Comparison of ENCODE assay signal across 23 cellular contexts in genomic region chr3:10815487-10815886, GRCh38. TPM values are rescaled to one million over a fixed set of nuclear protein-coding genes. Genes with fewer than 3 reads are reported as not detected.
DNase-seq lines count a peak whose midpoint lies in the region; ATAC-seq, FAIRE-seq and TF ChIP-seq lines count a peak whose summit lies in the region.
"Had no signal": no experiment of that assay in that cellular context is flagged by ENCODE, and none has a peak within 500 bp of the region (broad histone marks: within the 10 kb centered on the region; RNA-seq: fewer than 3 reads in every experiment).

No MANE protein-coding gene starts in this region.

- H4K5ac ChIP-seq in IMR-90 (ENCODE audit: low read depth, low read length): no peak overlapping the region

- no peak for FAIRE-seq in astrocyte (lab: Jason Lieb, UNC)
- FAIRE-seq: colon, GM19239, pancreas had no signal

- no peak overlapping the region for H2BK20ac ChIP-seq in IMR-90 (ENCODE audit: low read depth, low read length)

- no peak overlapping the region for H3K14ac ChIP-seq in IMR-90 (replicated peaks; ENCODE audit: low read depth, low read length)

- no peak overlapping the region for H3K4ac ChIP-seq in IMR-90 (ENCODE audit: low read depth, low read length)

- H3K4me3 ChIP-seq in IMR-90 (ENCODE audit: insufficient read depth, low read depth, low read length): no peak overlapping the region
- no peak overlapping the region for H3K4me3 ChIP-seq in astrocyte (ENCODE audit: insufficient read depth, low read depth, low read length)
- peak overlapping the region; percentile 37 for H3K4me3 ChIP-seq in iPS-11a (ENCODE audit: low read depth, low read length)
- H3K4me3 ChIP-seq in psoas muscle: peak overlapping the region; percentile 52
- H3K4me3 ChIP-seq in foreskin fibroblast (ENCODE audit: low read depth in 1 of 2, low read length in 2 of 2): no peak overlapping the region
- no peak overlapping the region for H3K4me3 ChIP-seq in naive thymus-derived CD4-positive, alpha-beta T cell (ENCODE audit: low read length)

- ATAC-seq in IMR-90 (ENCODE audit: low read depth) (no peak), psoas muscle (no peak), GM21390 (IDR thresholded peaks at IDR 0.05; ENCODE audit: unreplicated experiment) (no peak)
- no peak for ATAC-seq in naive thymus-derived CD4-positive, alpha-beta T cell

- H3K18ac ChIP-seq in IMR-90 (ENCODE audit: low read depth, low read length): no peak overlapping the region

- POLR2A ChIA-PET in IMR-90 (lab: Charles Lee; ENCODE audit: unreplicated experiment): no interaction called here
- POLR2A ChIA-PET in naive thymus-derived CD4-positive, alpha-beta T cell (lab: Charles Lee): no interaction called here

- dilution Hi-C loops in IMR-90 (cut with HindIII; ENCODE audit: low sequenced_read_pairs, unreplicated experiment): no loop called here

- no peak overlapping the region for H3K56ac ChIP-seq in IMR-90 (ENCODE audit: extremely low read depth, insufficient read depth, low read length)

- no peaks in the 10 kb centered on the region for H3K4me1 ChIP-seq in IMR-90 (ENCODE audit: control insufficient read depth, insufficient read depth, low read length)
- no peaks in the 10 kb centered on the region for H3K4me1 ChIP-seq in astrocyte (ENCODE audit: insufficient read depth, low read length)
- H3K4me1 ChIP-seq in psoas muscle: no peaks in the 10 kb centered on the region
- no peaks in the 10 kb centered on the region for H3K4me1 ChIP-seq in naive thymus-derived CD4-positive, alpha-beta T cell (ENCODE audit: control insufficient read depth in 2 of 2, insufficient read depth in 2 of 2, low read length in 2 of 2)
- H3K4me1 ChIP-seq: pancreas, upper lobe of right lung had no signal

- H4K91ac ChIP-seq in IMR-90 (ENCODE audit: insufficient read depth, low read depth, low read length): no peak overlapping the region

- TF ChIP-seq RAD21 in IMR-90 (IDR thresholded peaks at IDR 0.05; ENCODE audit: low read length): no peak

- H3K36me3 ChIP-seq in IMR-90 (ENCODE audit: control insufficient read depth, insufficient read depth, low read length) (no peaks in the 10 kb centered on the region), astrocyte (ENCODE audit: insufficient read depth, low read length) (no peaks in the 10 kb centered on the region), psoas muscle (ENCODE audit: insufficient read depth in 1 of 2, low read depth in 1 of 2) (no peaks in the 10 kb centered on the region)
- no peaks in the 10 kb centered on the region for H3K36me3 ChIP-seq in naive thymus-derived CD4-positive, alpha-beta T cell (ENCODE audit: control insufficient read depth in 2 of 3, insufficient read depth in 3 of 3, low read length in 3 of 3)
- H3K36me3 ChIP-seq: pancreas, upper lobe of right lung had no signal

- no peak overlapping the region for H2BK120ac ChIP-seq in IMR-90 (ENCODE audit: low read depth, low read length)

- H3K9me1 ChIP-seq in IMR-90 (ENCODE audit: insufficient read depth, low read length): no peaks in the 10 kb centered on the region

- H2BK15ac ChIP-seq in IMR-90 (ENCODE audit: low read depth, low read length): no peak overlapping the region

- intact Hi-C loops in IMR-90 (cut with micrococcal nuclease): no loop called here
- intact Hi-C loops in psoas muscle (cut with DNase I): no loop called here
- intact Hi-C loops in naive thymus-derived CD4-positive, alpha-beta T cell (cut with micrococcal nuclease): no loop called here

- no peak overlapping the region for H3K27ac Mint-ChIP-seq in astrocyte (ENCODE audit: unreplicated experiment)
- H3K27ac Mint-ChIP-seq in naive thymus-derived CD4-positive, alpha-beta T cell: no peak overlapping the region
- H3K27ac Mint-ChIP-seq: HFFc6 had no signal

- no peak for TF ChIP-seq POLR2A in IMR-90 (IDR thresholded peaks at IDR 0.05; ENCODE audit: low read depth, low read length)

- H2AK9ac ChIP-seq in IMR-90 (replicated peaks; ENCODE audit: low read depth, low read length, poor library complexity): no peak overlapping the region

- H3K4me3 Mint-ChIP-seq in astrocyte (ENCODE audit: unreplicated experiment): peak overlapping the region; percentile 51
- peak overlapping the region in 2 of 10 donors; percentile 38 to 49 for H3K4me3 Mint-ChIP-seq in naive thymus-derived CD4-positive, alpha-beta T cell
- H3K4me3 Mint-ChIP-seq: HFFc6 had no signal

- in situ Hi-C loops in IMR-90 (cut with MboI; ENCODE audit: low sequenced_read_pairs): no loop called here

- no peak overlapping the region for H2BK5ac ChIP-seq in IMR-90 (ENCODE audit: low read depth, low read length, poor library complexity, severe bottlenecking)

- H3K9me3 ChIP-seq in IMR-90 (ENCODE audit: control insufficient read depth, insufficient read depth, low read length): no peaks in the 10 kb centered on the region
- H3K9me3 ChIP-seq in astrocyte (ENCODE audit: insufficient read depth, low read depth, low read length): peaks cover 4% of the 10 kb centered on the region
- H3K9me3 ChIP-seq in psoas muscle: no peaks in the 10 kb centered on the region
- no peaks in the 10 kb centered on the region for H3K9me3 ChIP-seq in naive thymus-derived CD4-positive, alpha-beta T cell (ENCODE audit: control insufficient read depth in 2 of 3, low read length in 3 of 3)
- H3K9me3 ChIP-seq: pancreas, upper lobe of right lung had no signal

- H3K27me3 ChIP-seq in IMR-90 (ENCODE audit: control insufficient read depth, insufficient read depth, low read length) (peaks cover 11% of the 10 kb centered on the region), astrocyte (ENCODE audit: insufficient read depth, low read length) (peaks cover 36% of the 10 kb centered on the region), psoas muscle (ENCODE audit: insufficient read depth in 3 of 3, low read length in 2 of 3) (peaks cover 5 to 37% (median 6%) of the 10 kb centered on the region in 3 donors)
- peaks cover 0 to 3% of the 10 kb centered on the region in 2 donors for H3K27me3 ChIP-seq in naive thymus-derived CD4-positive, alpha-beta T cell (ENCODE audit: control insufficient read depth in 2 of 2, insufficient read depth in 2 of 2, low read length in 2 of 2)

- no TSS peak for BruUV-seq in IMR-90 (replicated peaks; lab: Mats Ljungman, UMichigan)

- H3K27me3 Mint-ChIP-seq in astrocyte (ENCODE audit: low read depth, unreplicated experiment): peaks cover 57% of the 10 kb centered on the region
- peaks cover 30 to 44% (median 36%) of the 10 kb centered on the region in 5 donors for H3K27me3 Mint-ChIP-seq in naive thymus-derived CD4-positive, alpha-beta T cell

- peaks cover 2% of the 10 kb centered on the region for H3K9me3 Mint-ChIP-seq in astrocyte (ENCODE audit: unreplicated experiment)
- H3K9me3 Mint-ChIP-seq in naive thymus-derived CD4-positive, alpha-beta T cell: peaks cover 0 to 4% (median 0%) of the 10 kb centered on the region in 11 donors
- H3K9me3 Mint-ChIP-seq: HFFc6 had no signal

- H2AK5ac ChIP-seq in IMR-90 (ENCODE audit: low read depth, low read length): no peak overlapping the region

- no peak overlapping the region for H3K23ac ChIP-seq in IMR-90 (ENCODE audit: low read depth, low read length)

- WGBS in IMR-90 (ENCODE audit: extremely low coverage in 2 of 2, insufficient read length in 1 of 2), 2 experiments: 80% methylated on average over 4 of the region's 10 CpGs; no CpG with 5 or more reads in 1 of the 2 experiments
- 76 to 79% (median 79%) methylated on average over 10 of the region's 10 CpGs for WGBS in psoas muscle, 3 donors

- H4K8ac ChIP-seq in IMR-90 (ENCODE audit: low read depth in 2 of 2, low read length in 2 of 2): no peak overlapping the region

- no peaks in the 10 kb centered on the region for H3K79me1 ChIP-seq in IMR-90 (ENCODE audit: low read depth in 1 of 2, low read length in 2 of 2)

- H3K36me3 Mint-ChIP-seq in astrocyte (ENCODE audit: low read depth, unreplicated experiment): peaks cover 1% of the 10 kb centered on the region
- peaks cover 0 to 3% (median 0%) of the 10 kb centered on the region in 5 donors for H3K36me3 Mint-ChIP-seq in naive thymus-derived CD4-positive, alpha-beta T cell

- H4K20me1 ChIP-seq in IMR-90 (ENCODE audit: insufficient read depth, low read length): no peaks in the 10 kb centered on the region
- no peaks in the 10 kb centered on the region for H4K20me1 ChIP-seq in astrocyte (ENCODE audit: insufficient read depth, low read length)

- H3K79me2 ChIP-seq in astrocyte (ENCODE audit: insufficient read depth, low read length): no peaks in the 10 kb centered on the region

- peaks cover 1% of the 10 kb centered on the region for H3K4me1 Mint-ChIP-seq in astrocyte (ENCODE audit: low read depth, unreplicated experiment)
- peaks cover 0 to 4% (median 0%) of the 10 kb centered on the region in 7 donors for H3K4me1 Mint-ChIP-seq in naive thymus-derived CD4-positive, alpha-beta T cell

- no peak overlapping the region for H3K27ac ChIP-seq in IMR-90 (ENCODE audit: insufficient read depth, low read length)
- H3K27ac ChIP-seq in astrocyte (ENCODE audit: low read depth, low read length): no peak overlapping the region
- no peak overlapping the region for H3K27ac ChIP-seq in psoas muscle
- H3K27ac ChIP-seq in naive thymus-derived CD4-positive, alpha-beta T cell (ENCODE audit: low read depth, low read length): no peak overlapping the region
- H3K27ac ChIP-seq: pancreas, upper lobe of right lung had no signal

- CTCF ChIA-PET in IMR-90 (lab: Yijun Ruan, JAX): no interaction called here
- CTCF ChIA-PET in naive thymus-derived CD4-positive, alpha-beta T cell (lab: Charles Lee): no interaction called here

- H3K4me2 ChIP-seq in IMR-90 (ENCODE audit: low read depth, low read length) (no peak overlapping the region), astrocyte (ENCODE audit: low read length) (peak overlapping the region; percentile 63)

- no peak overlapping the region for H3K9ac ChIP-seq in IMR-90 (ENCODE audit: low read depth, low read length)
- H3K9ac ChIP-seq in astrocyte (ENCODE audit: low read length): no peak overlapping the region

- H2AFZ ChIP-seq in IMR-90 (replicated peaks; ENCODE audit: low read length, poor library complexity) (peak overlapping the region; percentile 5), astrocyte (ENCODE audit: low read depth, low read length) (no peak overlapping the region)

- TF ChIP-seq CTCF in IMR-90 (conservative IDR thresholded peaks at IDR 0.05; ENCODE audit: low read depth, low read length) (no peak), astrocyte (IDR thresholded peaks at IDR 0.05; ENCODE audit: insufficient read depth, low read depth, low read length) (no peak), psoas muscle (IDR thresholded peaks at IDR 0.05) (no peak), foreskin fibroblast (IDR thresholded peaks at IDR 0.05; ENCODE audit: low read depth, low read length) (no peak)

- DNase-seq in IMR-90: no peak
- DNase-seq in astrocyte (ENCODE audit: low read depth): no peak
- no peak for DNase-seq in psoas muscle
- DNase-seq in foreskin fibroblast: no peak
- DNase-seq in KG1 (lab: John Stamatoyannopoulos, UW): no peak
- DNase-seq in naive thymus-derived CD4-positive, alpha-beta T cell: no peak
- DNase-seq: activated CD4-positive, CD25-positive, alpha-beta regulatory T cell treated with anti-CD3 and anti-CD28 coated beads, Interleukin-2, amount 50 U/mL, for 72 hours; activated gamma-delta T cell; DMS 273 treated with DMSO at 0.1 percent for 48 hours; HFFc6; KBM-7; NCI-H1105 treated with DMSO at 0.1 percent for 48 hours; SHP77 treated with DMSO at 0.1 percent for 48 hours; stimulated activated naive CD4-positive, alpha-beta T cell; upper lobe of right lung had no signal

RNA-seq across cellular contexts. Expression of gene SLC6A11, which starts 0.5 kb away (rescaled TPM):
- total RNA-seq in IMR-90 (2012; rRNA removed): not detected in 2 replicates
- polyA plus RNA-seq in IMR-90 (2012; rRNA removed): not detected in 2 replicates
- polyA plus RNA-seq in IMR-90 (2012; cell fraction: cytosol; rRNA removed): not detected in 2 replicates
- not detected in 2 replicates for polyA plus RNA-seq in IMR-90 (2012; cell fraction: nucleus; rRNA removed; ENCODE audit: low replicate concordance)
- total RNA-seq in astrocyte: 0.34 and 0.36 TPM in 2 replicates
- not detected for total RNA-seq in psoas muscle
- polyA plus RNA-seq in psoas muscle: under 1 TPM in 1 of 3 donors, not detected in 2; 0.06 TPM
- not detected for total RNA-seq in naive thymus-derived CD4-positive, alpha-beta T cell
- not detected for polyA plus RNA-seq in naive thymus-derived CD4-positive, alpha-beta T cell
- total RNA-seq: left cardiac atrium; T-helper 2 cell treated with Interferon-gamma antibody and Interleukin-4, amounts not matched to agents 100 ng/mL and 5 ng/mL, for 36 hours had no signal
- polyA plus RNA-seq: BJ had no signal

Comparison
In these comparisons a context has a peak if more than half of its experiments do, and no peak if none do; other contexts are left out.
1. H3K4me3 ChIP-seq: peak in iPS-11a (single experiment) and psoas muscle (single experiment); none in IMR-90 (single experiment), astrocyte (single experiment), foreskin fibroblast (0 of 2) and naive thymus-derived CD4-positive, alpha-beta T cell (single experiment).